ENCODE assay signal across 8 cellular contexts in genomic region chr4:499563-499962, GRCh38. TPM values are rescaled to one million over a fixed set of nuclear protein-coding genes. Genes with fewer than 3 reads are reported as not detected.
A peak's percentile ranks its signal among the peaks of the same experiment; 100 is the strongest.
DNase-seq lines count a peak whose midpoint lies in the region; ATAC-seq and TF ChIP-seq lines count a peak whose summit lies in the region.

No MANE protein-coding gene starts in this region.

- H3K27ac ChIP-seq in SU-DHL-6 (ENCODE audit: low read depth, low read length): peak overlapping the region; percentile 43
- H3K27ac ChIP-seq in gastroesophageal sphincter: peak overlapping the region; percentile 70 to 92 (median 90)
- H3K27ac ChIP-seq in skin epidermis: peak overlapping the region; percentile 61 to 96 (median 93)

- no peaks in the 10 kb centered on the region for H3F3A ChIP-seq in SU-DHL-6 (ENCODE audit: insufficient read depth)

- no peak for TF ChIP-seq POLR2A in gastroesophageal sphincter (IDR thresholded peaks at IDR 0.05)

- WGBS in gastroesophageal sphincter (ENCODE audit: low coverage in 1 of 2), 2 donors: 3 to 4% methylated on average over 4 to 15 of the region's 15 CpGs

- no peak for ATAC-seq in activated CD8-positive, alpha-beta memory T cell treated with anti-CD3 and anti-CD28 coated beads, Interleukin-2, amount 10 ng/mL, durations not matched to agents 7 days and 5 days
- ATAC-seq in gastroesophageal sphincter (no peak), omental fat pad (ENCODE audit: low FRiP score) (no peak)

- TF ChIP-seq EP300 in gastroesophageal sphincter (IDR thresholded peaks at IDR 0.05): no peak

- H3K9me3 Mint-ChIP-seq in activated CD8-positive, alpha-beta memory T cell treated with anti-CD3 and anti-CD28 coated beads, Interleukin-2, amount 10 ng/mL, durations not matched to agents 7 days and 5 days (ENCODE audit: low read depth): peaks cover 15% of the 10 kb centered on the region

- peaks cover 75% of the 10 kb centered on the region for H3K36me3 Mint-ChIP-seq in activated CD8-positive, alpha-beta memory T cell treated with anti-CD3 and anti-CD28 coated beads, Interleukin-2, amount 10 ng/mL, durations not matched to agents 7 days and 5 days

- H3K9me2 ChIP-seq in SU-DHL-6 (replicated peaks; ENCODE audit: insufficient read depth, low read length): no peaks in the 10 kb centered on the region

- no peaks in the 10 kb centered on the region for H3K27me3 ChIP-seq in SU-DHL-6 (ENCODE audit: low read length)
- H3K27me3 ChIP-seq in gastroesophageal sphincter: no peaks in the 10 kb centered on the region

- peaks cover 1% of the 10 kb centered on the region; the same call in 1 of the 2 replicates for H3K79me2 ChIP-seq in SU-DHL-6 (ENCODE audit: insufficient read depth, low read length)

- H3K9me3 ChIP-seq in SU-DHL-6 (ENCODE audit: insufficient read depth, low read length): peaks cover 5% of the 10 kb centered on the region; the same call in 1 of the 2 replicates
- H3K9me3 ChIP-seq in gastroesophageal sphincter: no peaks in the 10 kb centered on the region

- no peak for DNase-seq in activated CD8-positive, alpha-beta memory T cell treated with anti-CD3 and anti-CD28 coated beads, Interleukin-2, amount 10 ng/mL, durations not matched to agents 7 days and 5 days
- no peak for DNase-seq in activated CD8-positive, alpha-beta memory T cell treated with anti-CD3 and anti-CD28 coated beads for 24 hours
- no peak for DNase-seq in NK-92 treated with Interleukin-12 subunit alpha and Interleukin-12 subunit beta, amount 100 ng/mL, for 24 hours (lab: John Stamatoyannopoulos, UW)
- DNase-seq in omental fat pad (ENCODE audit: low spot score) (no peak), DMS 273 (lab: John Stamatoyannopoulos, UW; ENCODE audit: unreplicated experiment) (no peak)

- TF ChIP-seq CTCF in SU-DHL-6 (IDR thresholded peaks at IDR 0.05; ENCODE audit: insufficient read depth, low read length, poor library complexity, severe bottlenecking): no peak
- no peak for TF ChIP-seq CTCF in gastroesophageal sphincter (IDR thresholded peaks at IDR 0.05)
- no peak for TF ChIP-seq CTCF in omental fat pad (IDR thresholded peaks at IDR 0.05)

- peaks cover 43% of the 10 kb centered on the region for H3K4me1 Mint-ChIP-seq in activated CD8-positive, alpha-beta memory T cell treated with anti-CD3 and anti-CD28 coated beads, Interleukin-2, amount 10 ng/mL, durations not matched to agents 7 days and 5 days

- H3K4me2 ChIP-seq in SU-DHL-6 (ENCODE audit: low read depth, low read length, poor library complexity, severe bottlenecking): peak overlapping the region; percentile 71

- no peaks in the 10 kb centered on the region for H4K20me1 ChIP-seq in SU-DHL-6 (ENCODE audit: low read depth, low read length)

- peaks cover 5% of the 10 kb centered on the region; the same call in 1 of the 2 replicates for H3K36me3 ChIP-seq in SU-DHL-6 (ENCODE audit: low read length)
- H3K36me3 ChIP-seq in gastroesophageal sphincter: peaks cover 0 to 43% of the 10 kb centered on the region in 2 donors

- H3K4me3 Mint-ChIP-seq in activated CD8-positive, alpha-beta memory T cell treated with anti-CD3 and anti-CD28 coated beads, Interleukin-2, amount 10 ng/mL, durations not matched to agents 7 days and 5 days: peak overlapping the region; percentile 96

- H2AFZ ChIP-seq in SU-DHL-6 (ENCODE audit: low read depth, low read length, severe bottlenecking): peak overlapping the region; percentile 9

- peak overlapping the region; percentile 71 for H3K4me3 ChIP-seq in SU-DHL-6 (ENCODE audit: insufficient read depth, low read length, poor library complexity, severe bottlenecking)
- H3K4me3 ChIP-seq in gastroesophageal sphincter: peak overlapping the region; percentile 78 to 85
- peak overlapping the region; percentile 82 to 99 (median 91) for H3K4me3 ChIP-seq in skin epidermis

- H3K4me1 ChIP-seq in gastroesophageal sphincter: peaks cover 4 to 42% (median 7%) of the 10 kb centered on the region in 3 donors

- peak overlapping the region; percentile 64 for H3K9ac ChIP-seq in SU-DHL-6 (ENCODE audit: low read length)

- CTCF ChIA-PET in activated CD8-positive, alpha-beta memory T cell treated with anti-CD3 and anti-CD28 coated beads, Interleukin-2, amount 10 ng/mL, durations not matched to agents 7 days and 5 days (lab: Charles Lee): no interaction called here

- H3K27ac Mint-ChIP-seq in activated CD8-positive, alpha-beta memory T cell treated with anti-CD3 and anti-CD28 coated beads, Interleukin-2, amount 10 ng/mL, durations not matched to agents 7 days and 5 days: peak overlapping the region; percentile 99

- no peaks in the 10 kb centered on the region for H3K27me3 Mint-ChIP-seq in activated CD8-positive, alpha-beta memory T cell treated with anti-CD3 and anti-CD28 coated beads, Interleukin-2, amount 10 ng/mL, durations not matched to agents 7 days and 5 days

RNA-seq across cellular contexts. Expression of gene PIGG, which starts 0.6 kb away (rescaled TPM):
- 10 to 100 TPM; 49.7 to 67.5 TPM for total RNA-seq in activated CD8-positive, alpha-beta memory T cell treated with anti-CD3 and anti-CD28 coated beads, Interleukin-2, amount 10 ng/mL, durations not matched to agents 7 days and 5 days
- 10 to 100 TPM; 19.6 to 77.0 (median 42.9) TPM for total RNA-seq in gastroesophageal sphincter
- 10 to 100 TPM; 32.9 to 67.8 (median 51.9) TPM for total RNA-seq in omental fat pad

RNA-seq across cellular contexts. Expression of gene ZNF721, which starts 0.6 kb away (rescaled TPM):
- total RNA-seq in activated CD8-positive, alpha-beta memory T cell treated with anti-CD3 and anti-CD28 coated beads, Interleukin-2, amount 10 ng/mL, durations not matched to agents 7 days and 5 days: 10 to 100 TPM; 32.9 to 42.3 TPM
- total RNA-seq in gastroesophageal sphincter (10 to 100 TPM; 10.2 to 25.2 (median 21.3) TPM), omental fat pad (10 to 100 TPM; 17.0 to 37.0 (median 23.3) TPM)

Comparison
In these comparisons a context has a peak if more than half of its experiments do, and no peak if none do; other contexts are left out.
1. H3K27ac ChIP-seq: peak in every context shown above with its lines; median percentile 93 in skin epidermis; 90 in gastroesophageal sphincter; 43 in SU-DHL-6.